In genomic region chrX:69051901-69052300, GRCh38 we compare ENCODE assay signal across 12 cellular contexts.
"Had no signal": no experiment of that assay in that cellular context is flagged by ENCODE, and none has a peak within 500 bp of the region (broad histone marks: within the 10 kb centered on the region; RNA-seq: fewer than 3 reads in every experiment).

No MANE protein-coding gene starts in this region.

- H3K9me3 Mint-ChIP-seq: dendritic cell treated with granulocyte-macrophage colony-stimulating factor and Interleukin-4, amounts not matched to agents 40 ng/mL and 50 ng/mL, for 4 days; immature natural killer cell; stimulated activated memory B cell treated with anti-CD40 and anti-IgM and Interleukin-4, amounts not matched to agents 10 μg/mL and 1 μg/mL and 100 μg/mL, for 72 hours had no signal

- ATAC-seq: stimulated activated memory B cell treated with anti-CD40 and anti-IgM and Interleukin-4, amounts not matched to agents 10 μg/mL and 1 μg/mL and 100 μg/mL, for 72 hours had no signal

- H3K4me3 Mint-ChIP-seq: dendritic cell treated with granulocyte-macrophage colony-stimulating factor and Interleukin-4, amounts not matched to agents 40 ng/mL and 50 ng/mL, for 4 days; immature natural killer cell; nephron; stimulated activated memory B cell treated with anti-CD40 and anti-IgM and Interleukin-4, amounts not matched to agents 10 μg/mL and 1 μg/mL and 100 μg/mL, for 72 hours had no signal

- H3K4me1 Mint-ChIP-seq: immature natural killer cell; nephron; stimulated activated memory B cell treated with anti-CD40 and anti-IgM and Interleukin-4, amounts not matched to agents 10 μg/mL and 1 μg/mL and 100 μg/mL, for 72 hours had no signal

- DNase-seq: activated CD4-positive, alpha-beta T cell treated with anti-CD3 and anti-CD28 coated beads, Interleukin-2, amount 50 U/mL, for 1 hour; activated CD8-positive, alpha-beta memory T cell treated with anti-CD3 and anti-CD28 coated beads for 24 hours; anterior cingulate cortex; effector memory CD4-positive, alpha-beta T cell; immature natural killer cell; nucleus accumbens; stimulated activated CD4-positive, alpha-beta T cell treated with anti-CD3 and anti-CD28 coated beads, Interleukin-2, amount 100 ng/mL, for 48 hours; tibial artery had no signal

- H3K27ac Mint-ChIP-seq: dendritic cell treated with granulocyte-macrophage colony-stimulating factor and Interleukin-4, amounts not matched to agents 40 ng/mL and 50 ng/mL, for 4 days; immature natural killer cell; nephron; progenitor cell of endocrine pancreas; stimulated activated memory B cell treated with anti-CD40 and anti-IgM and Interleukin-4, amounts not matched to agents 10 μg/mL and 1 μg/mL and 100 μg/mL, for 72 hours had no signal

- H3K36me3 Mint-ChIP-seq: immature natural killer cell; stimulated activated memory B cell treated with anti-CD40 and anti-IgM and Interleukin-4, amounts not matched to agents 10 μg/mL and 1 μg/mL and 100 μg/mL, for 72 hours had no signal

- H3K27me3 Mint-ChIP-seq: dendritic cell treated with granulocyte-macrophage colony-stimulating factor and Interleukin-4, amounts not matched to agents 40 ng/mL and 50 ng/mL, for 4 days; progenitor cell of endocrine pancreas; stimulated activated memory B cell treated with anti-CD40 and anti-IgM and Interleukin-4, amounts not matched to agents 10 μg/mL and 1 μg/mL and 100 μg/mL, for 72 hours had no signal
